ENCODE assay signal across 1 cellular context in the genomic region with DNA sequence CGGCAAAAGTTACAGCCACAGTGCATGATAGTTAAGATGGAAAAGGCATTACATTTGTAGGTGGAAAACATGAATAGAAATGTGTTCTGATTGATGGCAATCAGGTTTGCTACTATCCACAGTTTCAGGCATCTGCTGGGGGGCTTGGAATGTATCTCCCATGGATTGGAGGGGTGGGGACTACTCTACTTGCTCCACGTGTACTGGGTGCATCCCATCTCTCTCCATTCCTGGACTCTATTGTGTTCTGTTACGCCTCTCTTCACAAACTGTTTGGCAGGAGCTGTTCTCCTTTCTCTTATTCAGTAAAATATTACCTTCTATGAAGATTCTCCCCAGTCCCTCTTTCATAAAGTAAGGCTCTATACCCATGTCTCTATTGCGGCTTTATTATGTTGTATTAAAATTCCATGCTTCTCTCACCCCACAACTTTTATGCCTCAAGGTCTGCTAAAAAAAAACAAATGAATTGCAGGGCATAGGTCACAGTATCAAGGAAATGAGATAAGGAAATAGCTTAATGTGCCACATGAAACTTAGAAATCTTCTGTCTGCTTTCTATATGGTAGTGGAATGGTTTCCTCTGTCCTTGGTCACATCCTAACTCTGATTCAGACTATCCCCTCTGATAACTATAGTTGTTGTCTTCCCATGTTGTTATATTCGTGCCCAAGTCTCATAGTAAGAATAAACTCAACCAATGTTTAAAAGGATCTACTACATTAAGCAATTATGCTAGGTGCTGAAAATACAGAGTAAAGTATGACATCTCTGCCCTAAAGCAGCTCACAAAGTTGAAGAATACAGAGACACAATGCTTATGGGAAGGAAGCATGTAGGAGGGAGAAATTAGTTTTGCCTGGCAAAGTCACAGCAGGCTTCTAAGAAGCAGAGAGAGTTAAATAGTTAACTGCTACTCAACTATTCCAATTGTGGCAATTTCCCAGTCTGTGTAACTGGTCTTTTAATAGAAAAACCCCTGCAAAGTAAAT.
TF ChIP-seq lines count a peak whose summit lies in the region.

No MANE protein-coding gene starts in this region.

TF ChIP-seq in IMR-90, 13 proteins besides CTCF, POLR2A, EP300 and RAD21 (continued from another document):
- no peak for TF ChIP-seq RFX5 (IDR thresholded peaks at IDR 0.05; ENCODE audit: low read depth, low read length)
